In genomic region chr6:147204060-147204785, GRCh38 we compare ENCODE assay signal across 1 cellular context.
TF ChIP-seq lines count a peak whose summit lies in the region.

TSS of gene STXBP5 (plus strand) at chr6:147204417. CDS start at chr6:147204533, 116 bp downstream.

TF ChIP-seq in K562, 482 proteins besides CTCF, POLR2A, EP300 and RAD21 (continued from another document and continues in another):
- TF ChIP-seq ZNF398 (CRISPR knock-in tag; IDR thresholded peaks at IDR 0.05) (no peak), ETV1 (tag; conservative IDR thresholded peaks at IDR 0.05; ENCODE audit: low read depth) (peak; percentile 80), ZBTB7A (IDR thresholded peaks at IDR 0.05; ENCODE audit: borderline replicate concordance, control insufficient read depth, low read depth, low read length) (peak; percentile 97), ZNF175 (CRISPR knock-in tag; IDR thresholded peaks at IDR 0.05; ENCODE audit: low read depth) (peak; percentile 18; the same call in 1 of the 2 replicates), LCOR (CRISPR knock-in tag; IDR thresholded peaks at IDR 0.05) (peak; percentile 53; the same call in 1 of the 2 replicates), PTBP1 (IDR thresholded peaks at IDR 0.05; ENCODE audit: low read depth, low read length) (0 out of 2 replicates have a peak, but pooled peaks have one; percentile 67), SAFB (IDR thresholded peaks at IDR 0.05; ENCODE audit: borderline replicate concordance, low read depth, low read length) (no peak), CREB1 (IDR thresholded peaks at IDR 0.05) (peak; percentile 22; the same call in 1 of the 2 replicates), CREB1 (CRISPR knock-in tag; IDR thresholded peaks at IDR 0.05) (no peak), NRF1 (conservative IDR thresholded peaks at IDR 0.05 in 1 of 2, IDR thresholded peaks at IDR 0.05 in 1 of 2) (peak in 1 of 2 experiments; percentile 24; a peak in 1 of 4 replicates), POLR2AphosphoS5 (IDR thresholded peaks at IDR 0.05; ENCODE audit: control insufficient read depth, insufficient read depth, low read depth, low read length) (peak; percentile 34; the same call in 1 of the 2 replicates), PREB (CRISPR knock-in tag; IDR thresholded peaks at IDR 0.05) (peak; percentile 31; the same call in 1 of the 2 replicates), MTA3 (IDR thresholded peaks at IDR 0.05; ENCODE audit: borderline replicate concordance) (peak; percentile 53; the same call in 1 of the 2 replicates), ZBTB2 (IDR thresholded peaks at IDR 0.05) (0 out of 2 replicates have a peak, but pooled peaks have one; percentile 36), THRAP3 (IDR thresholded peaks at IDR 0.05; ENCODE audit: borderline replicate concordance) (no peak), RBM22 (IDR thresholded peaks at IDR 0.05; ENCODE audit: low read depth, low read length, poor library complexity, severe bottlenecking) (peak; percentile 88), TGIF2 (CRISPR knock-in tag; IDR thresholded peaks at IDR 0.05) (peak; percentile 81; the same call in 1 of the 2 replicates), SMC3 (conservative IDR thresholded peaks at IDR 0.05; ENCODE audit: insufficient read depth, low read depth, low read length) (0 out of 2 replicates have a peak, but pooled peaks have one; percentile 6), RREB1 (CRISPR knock-in tag; IDR thresholded peaks at IDR 0.05) (0 out of 2 replicates have a peak, but pooled peaks have one; percentile 15), HES1 (IDR thresholded peaks at IDR 0.05; ENCODE audit: low read depth) (no peak), ZNF76 (CRISPR knock-in tag; IDR thresholded peaks at IDR 0.05; ENCODE audit: borderline replicate concordance) (peak; percentile 17; the same call in 1 of the 2 replicates), MBD1 (CRISPR knock-in tag; IDR thresholded peaks at IDR 0.05) (no peak), MIER1 (IDR thresholded peaks at IDR 0.05; ENCODE audit: low read depth) (no peak), FIP1L1 (IDR thresholded peaks at IDR 0.05; ENCODE audit: low read depth, low read length, poor library complexity, severe bottlenecking) (peak; percentile 5), RBFOX2 (IDR thresholded peaks at IDR 0.05; ENCODE audit: low read depth, low read length) (peak; percentile 71), ZSCAN29 (IDR thresholded peaks at IDR 0.05) (peak; percentile 17; the same call in 1 of the 2 replicates), HDAC1 (IDR thresholded peaks at IDR 0.05) (peak in 1 of 2 experiments; percentile 73; a peak in 2 of 4 replicates), PCBP1 (IDR thresholded peaks at IDR 0.05; ENCODE audit: low read depth, low read length, poor library complexity, severe bottlenecking) (peak; percentile 50), FOXA3 (CRISPR knock-in tag; conservative IDR thresholded peaks at IDR 0.05 in 1 of 2, IDR thresholded peaks at IDR 0.05 in 1 of 2) (0 out of 4 replicates have a peak, but pooled peaks of 1 of the 2 experiments have one; percentile 23), ZEB2 (IDR thresholded peaks at IDR 0.05) (peak; percentile 27; the same call in 1 of the 2 replicates), CHD1 (IDR thresholded peaks at IDR 0.05; ENCODE audit: low read length) (peak; percentile 89), TAF1 (IDR thresholded peaks at IDR 0.05; ENCODE audit: control insufficient read depth, extremely low read depth, insufficient read depth, low read length, severe bottlenecking) (peak; percentile 61), BRF1 (IDR thresholded peaks at IDR 0.05; ENCODE audit: borderline replicate concordance, extremely low read depth, insufficient read length) (no peak), TRIM28 (IDR thresholded peaks at IDR 0.05) (no peak)
- TF ChIP-seq, protein P1, sequence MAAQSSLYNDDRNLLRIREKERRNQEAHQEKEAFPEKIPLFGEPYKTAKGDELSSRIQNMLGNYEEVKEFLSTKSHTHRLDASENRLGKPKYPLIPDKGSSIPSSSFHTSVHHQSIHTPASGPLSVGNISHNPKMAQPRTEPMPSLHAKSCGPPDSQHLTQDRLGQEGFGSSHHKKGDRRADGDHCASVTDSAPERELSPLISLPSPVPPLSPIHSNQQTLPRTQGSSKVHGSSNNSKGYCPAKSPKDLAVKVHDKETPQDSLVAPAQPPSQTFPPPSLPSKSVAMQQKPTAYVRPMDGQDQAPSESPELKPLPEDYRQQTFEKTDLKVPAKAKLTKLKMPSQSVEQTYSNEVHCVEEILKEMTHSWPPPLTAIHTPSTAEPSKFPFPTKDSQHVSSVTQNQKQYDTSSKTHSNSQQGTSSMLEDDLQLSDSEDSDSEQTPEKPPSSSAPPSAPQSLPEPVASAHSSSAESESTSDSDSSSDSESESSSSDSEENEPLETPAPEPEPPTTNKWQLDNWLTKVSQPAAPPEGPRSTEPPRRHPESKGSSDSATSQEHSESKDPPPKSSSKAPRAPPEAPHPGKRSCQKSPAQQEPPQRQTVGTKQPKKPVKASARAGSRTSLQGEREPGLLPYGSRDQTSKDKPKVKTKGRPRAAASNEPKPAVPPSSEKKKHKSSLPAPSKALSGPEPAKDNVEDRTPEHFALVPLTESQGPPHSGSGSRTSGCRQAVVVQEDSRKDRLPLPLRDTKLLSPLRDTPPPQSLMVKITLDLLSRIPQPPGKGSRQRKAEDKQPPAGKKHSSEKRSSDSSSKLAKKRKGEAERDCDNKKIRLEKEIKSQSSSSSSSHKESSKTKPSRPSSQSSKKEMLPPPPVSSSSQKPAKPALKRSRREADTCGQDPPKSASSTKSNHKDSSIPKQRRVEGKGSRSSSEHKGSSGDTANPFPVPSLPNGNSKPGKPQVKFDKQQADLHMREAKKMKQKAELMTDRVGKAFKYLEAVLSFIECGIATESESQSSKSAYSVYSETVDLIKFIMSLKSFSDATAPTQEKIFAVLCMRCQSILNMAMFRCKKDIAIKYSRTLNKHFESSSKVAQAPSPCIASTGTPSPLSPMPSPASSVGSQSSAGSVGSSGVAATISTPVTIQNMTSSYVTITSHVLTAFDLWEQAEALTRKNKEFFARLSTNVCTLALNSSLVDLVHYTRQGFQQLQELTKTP (IDR thresholded peaks at IDR 0.05; ENCODE audit: low read depth in 1 of 2, partially characterized antibody in 2 of 2), result peak; percentile 80 to 87
- TF ChIP-seq, protein P2, sequence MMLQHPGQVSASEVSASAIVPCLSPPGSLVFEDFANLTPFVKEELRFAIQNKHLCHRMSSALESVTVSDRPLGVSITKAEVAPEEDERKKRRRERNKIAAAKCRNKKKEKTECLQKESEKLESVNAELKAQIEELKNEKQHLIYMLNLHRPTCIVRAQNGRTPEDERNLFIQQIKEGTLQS (IDR thresholded peaks at IDR 0.05), result no peak
- TF ChIP-seq, protein P2 (CRISPR knock-in tag; conservative IDR thresholded peaks at IDR 0.05), result peak; percentile 43; the same call in 1 of the 2 replicates
- TF ChIP-seq, protein P3, sequence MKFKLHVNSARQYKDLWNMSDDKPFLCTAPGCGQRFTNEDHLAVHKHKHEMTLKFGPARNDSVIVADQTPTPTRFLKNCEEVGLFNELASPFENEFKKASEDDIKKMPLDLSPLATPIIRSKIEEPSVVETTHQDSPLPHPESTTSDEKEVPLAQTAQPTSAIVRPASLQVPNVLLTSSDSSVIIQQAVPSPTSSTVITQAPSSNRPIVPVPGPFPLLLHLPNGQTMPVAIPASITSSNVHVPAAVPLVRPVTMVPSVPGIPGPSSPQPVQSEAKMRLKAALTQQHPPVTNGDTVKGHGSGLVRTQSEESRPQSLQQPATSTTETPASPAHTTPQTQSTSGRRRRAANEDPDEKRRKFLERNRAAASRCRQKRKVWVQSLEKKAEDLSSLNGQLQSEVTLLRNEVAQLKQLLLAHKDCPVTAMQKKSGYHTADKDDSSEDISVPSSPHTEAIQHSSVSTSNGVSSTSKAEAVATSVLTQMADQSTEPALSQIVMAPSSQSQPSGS (CRISPR knock-in tag; IDR thresholded peaks at IDR 0.05), result no peak
- TF ChIP-seq, protein P4, sequence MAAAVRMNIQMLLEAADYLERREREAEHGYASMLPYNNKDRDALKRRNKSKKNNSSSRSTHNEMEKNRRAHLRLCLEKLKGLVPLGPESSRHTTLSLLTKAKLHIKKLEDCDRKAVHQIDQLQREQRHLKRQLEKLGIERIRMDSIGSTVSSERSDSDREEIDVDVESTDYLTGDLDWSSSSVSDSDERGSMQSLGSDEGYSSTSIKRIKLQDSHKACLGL (CRISPR knock-in tag; IDR thresholded peaks at IDR 0.05; ENCODE audit: borderline replicate concordance, poor library complexity, severe bottlenecking), result no peak
